ENCODE assay signal across 2 cellular contexts in genomic region chr10:128116851-128117615, GRCh38.
TF ChIP-seq lines count a peak whose summit lies in the region.

No MANE protein-coding gene starts in this region.

TF ChIP-seq in HCT116, 20 proteins besides CTCF, POLR2A, EP300 and RAD21:
- TF ChIP-seq ZFX (IDR thresholded peaks at IDR 0.05) (no peak), EZH2phosphoT487 (IDR thresholded peaks at IDR 0.05; ENCODE audit: borderline replicate concordance) (no peak), FOSL1 (IDR thresholded peaks at IDR 0.05; ENCODE audit: low read depth) (no peak), JUND (IDR thresholded peaks at IDR 0.05) (no peak), EGR1 (IDR thresholded peaks at IDR 0.05; ENCODE audit: low read depth) (no peak), SP1 (IDR thresholded peaks at IDR 0.05; ENCODE audit: low read depth) (no peak), YY1 (IDR thresholded peaks at IDR 0.05; ENCODE audit: extremely low read depth, insufficient replicate concordance, low read depth, low read length) (no peak), POLR2AphosphoS5 (IDR thresholded peaks at IDR 0.05; ENCODE audit: low read depth, low read length) (no peak), ATF3 (IDR thresholded peaks at IDR 0.05) (no peak), SRF (IDR thresholded peaks at IDR 0.05; ENCODE audit: low read depth) (no peak), MAX (IDR thresholded peaks at IDR 0.05) (no peak), CBX3 (IDR thresholded peaks at IDR 0.05; ENCODE audit: low read depth) (no peak), ZNF274 (IDR thresholded peaks at IDR 0.05; ENCODE audit: low read depth, low read length) (no peak), ELF1 (IDR thresholded peaks at IDR 0.05; ENCODE audit: borderline replicate concordance, low read depth) (no peak), CEBPB (IDR thresholded peaks at IDR 0.05; ENCODE audit: low read depth) (no peak), EZH2 (IDR thresholded peaks at IDR 0.05) (no peak), SIN3A (IDR thresholded peaks at IDR 0.05; ENCODE audit: low read depth) (no peak), TCF7L2 (IDR thresholded peaks at IDR 0.05; ENCODE audit: borderline replicate concordance, extremely low read depth, insufficient read depth, insufficient read length) (no peak)
- TF ChIP-seq, protein P1, sequence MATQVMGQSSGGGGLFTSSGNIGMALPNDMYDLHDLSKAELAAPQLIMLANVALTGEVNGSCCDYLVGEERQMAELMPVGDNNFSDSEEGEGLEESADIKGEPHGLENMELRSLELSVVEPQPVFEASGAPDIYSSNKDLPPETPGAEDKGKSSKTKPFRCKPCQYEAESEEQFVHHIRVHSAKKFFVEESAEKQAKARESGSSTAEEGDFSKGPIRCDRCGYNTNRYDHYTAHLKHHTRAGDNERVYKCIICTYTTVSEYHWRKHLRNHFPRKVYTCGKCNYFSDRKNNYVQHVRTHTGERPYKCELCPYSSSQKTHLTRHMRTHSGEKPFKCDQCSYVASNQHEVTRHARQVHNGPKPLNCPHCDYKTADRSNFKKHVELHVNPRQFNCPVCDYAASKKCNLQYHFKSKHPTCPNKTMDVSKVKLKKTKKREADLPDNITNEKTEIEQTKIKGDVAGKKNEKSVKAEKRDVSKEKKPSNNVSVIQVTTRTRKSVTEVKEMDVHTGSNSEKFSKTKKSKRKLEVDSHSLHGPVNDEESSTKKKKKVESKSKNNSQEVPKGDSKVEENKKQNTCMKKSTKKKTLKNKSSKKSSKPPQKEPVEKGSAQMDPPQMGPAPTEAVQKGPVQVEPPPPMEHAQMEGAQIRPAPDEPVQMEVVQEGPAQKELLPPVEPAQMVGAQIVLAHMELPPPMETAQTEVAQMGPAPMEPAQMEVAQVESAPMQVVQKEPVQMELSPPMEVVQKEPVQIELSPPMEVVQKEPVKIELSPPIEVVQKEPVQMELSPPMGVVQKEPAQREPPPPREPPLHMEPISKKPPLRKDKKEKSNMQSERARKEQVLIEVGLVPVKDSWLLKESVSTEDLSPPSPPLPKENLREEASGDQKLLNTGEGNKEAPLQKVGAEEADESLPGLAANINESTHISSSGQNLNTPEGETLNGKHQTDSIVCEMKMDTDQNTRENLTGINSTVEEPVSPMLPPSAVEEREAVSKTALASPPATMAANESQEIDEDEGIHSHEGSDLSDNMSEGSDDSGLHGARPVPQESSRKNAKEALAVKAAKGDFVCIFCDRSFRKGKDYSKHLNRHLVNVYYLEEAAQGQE (IDR thresholded peaks at IDR 0.05; ENCODE audit: low read depth), result no peak
- TF ChIP-seq, protein P2, sequence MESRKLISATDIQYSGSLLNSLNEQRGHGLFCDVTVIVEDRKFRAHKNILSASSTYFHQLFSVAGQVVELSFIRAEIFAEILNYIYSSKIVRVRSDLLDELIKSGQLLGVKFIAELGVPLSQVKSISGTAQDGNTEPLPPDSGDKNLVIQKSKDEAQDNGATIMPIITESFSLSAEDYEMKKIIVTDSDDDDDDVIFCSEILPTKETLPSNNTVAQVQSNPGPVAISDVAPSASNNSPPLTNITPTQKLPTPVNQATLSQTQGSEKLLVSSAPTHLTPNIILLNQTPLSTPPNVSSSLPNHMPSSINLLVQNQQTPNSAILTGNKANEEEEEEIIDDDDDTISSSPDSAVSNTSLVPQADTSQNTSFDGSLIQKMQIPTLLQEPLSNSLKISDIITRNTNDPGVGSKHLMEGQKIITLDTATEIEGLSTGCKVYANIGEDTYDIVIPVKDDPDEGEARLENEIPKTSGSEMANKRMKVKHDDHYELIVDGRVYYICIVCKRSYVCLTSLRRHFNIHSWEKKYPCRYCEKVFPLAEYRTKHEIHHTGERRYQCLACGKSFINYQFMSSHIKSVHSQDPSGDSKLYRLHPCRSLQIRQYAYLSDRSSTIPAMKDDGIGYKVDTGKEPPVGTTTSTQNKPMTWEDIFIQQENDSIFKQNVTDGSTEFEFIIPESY (IDR thresholded peaks at IDR 0.05; ENCODE audit: extremely low read depth, insufficient replicate concordance, low read length), result no peak

TF ChIP-seq in K562, 482 proteins besides CTCF, POLR2A, EP300 and RAD21:
- TF ChIP-seq C11orf30 (IDR thresholded peaks at IDR 0.05; ENCODE audit: low read depth) (peak; percentile 57; the same call in 1 of the 2 replicates), CSDE1 (IDR thresholded peaks at IDR 0.05) (no peak), MAFK (IDR thresholded peaks at IDR 0.05; ENCODE audit: low read length) (peak; percentile 34; the same call in 1 of the 2 replicates), MAFF (IDR thresholded peaks at IDR 0.05; ENCODE audit: low read length) (peak; percentile 48), CHD4 (IDR thresholded peaks at IDR 0.05; ENCODE audit: insufficient read depth, insufficient replicate concordance, low read depth, low read length, poor library complexity, severe bottlenecking) (no peak), RBFOX2 (IDR thresholded peaks at IDR 0.05; ENCODE audit: low read depth, low read length) (0 out of 2 replicates have a peak, but pooled peaks have one; percentile 9), ZNF316 (IDR thresholded peaks at IDR 0.05) (peak; percentile 70)
- TF ChIP-seq, protein P2 (CRISPR knock-in tag; IDR thresholded peaks at IDR 0.05), result peak; percentile 74; the same call in 1 of the 2 replicates
